In the genomic region with DNA sequence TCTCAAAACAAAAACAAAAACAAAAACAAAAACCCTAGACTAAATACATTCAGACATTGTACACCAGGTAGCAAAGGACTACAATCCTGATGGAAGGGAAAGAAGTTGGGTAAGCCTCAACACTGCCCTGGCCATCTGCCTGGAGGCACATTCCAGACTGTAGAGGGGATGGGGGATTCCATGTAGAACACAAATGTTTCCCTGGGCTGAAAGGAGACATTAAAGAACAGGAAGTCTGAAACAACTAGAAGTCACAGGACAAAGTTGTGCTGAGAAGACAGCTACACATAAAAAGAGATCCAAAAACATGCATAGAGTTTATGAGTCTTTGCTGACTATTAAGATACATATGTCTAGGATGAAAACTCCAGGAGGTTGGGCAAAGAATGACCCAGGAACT, we compare ENCODE assay signal across 1 cellular context.
TF ChIP-seq lines count a peak whose summit lies in the region.

No MANE protein-coding gene starts in this region.

TF ChIP-seq in GM23338, 12 proteins besides CTCF, POLR2A, EP300 and RAD21:
- TF ChIP-seq ZNF462 (CRISPR knock-in tag; IDR thresholded peaks at IDR 0.05) = no peak
- no peak for TF ChIP-seq ZNF114 (CRISPR knock-in tag; IDR thresholded peaks at IDR 0.05)
- TF ChIP-seq EZH2 (IDR thresholded peaks at IDR 0.05; ENCODE audit: low read depth, unreplicated experiment) = no peak
- no peak for TF ChIP-seq ETS1 (IDR thresholded peaks at IDR 0.05)
- no peak for TF ChIP-seq ZNF331 (CRISPR knock-in tag; IDR thresholded peaks at IDR 0.05; ENCODE audit: low read depth)
- TF ChIP-seq JUNB (IDR thresholded peaks at IDR 0.05; ENCODE audit: unreplicated experiment) = no peak
- TF ChIP-seq NANOG (IDR thresholded peaks at IDR 0.05; ENCODE audit: borderline replicate concordance) = no peak
- TF ChIP-seq, protein P1, sequence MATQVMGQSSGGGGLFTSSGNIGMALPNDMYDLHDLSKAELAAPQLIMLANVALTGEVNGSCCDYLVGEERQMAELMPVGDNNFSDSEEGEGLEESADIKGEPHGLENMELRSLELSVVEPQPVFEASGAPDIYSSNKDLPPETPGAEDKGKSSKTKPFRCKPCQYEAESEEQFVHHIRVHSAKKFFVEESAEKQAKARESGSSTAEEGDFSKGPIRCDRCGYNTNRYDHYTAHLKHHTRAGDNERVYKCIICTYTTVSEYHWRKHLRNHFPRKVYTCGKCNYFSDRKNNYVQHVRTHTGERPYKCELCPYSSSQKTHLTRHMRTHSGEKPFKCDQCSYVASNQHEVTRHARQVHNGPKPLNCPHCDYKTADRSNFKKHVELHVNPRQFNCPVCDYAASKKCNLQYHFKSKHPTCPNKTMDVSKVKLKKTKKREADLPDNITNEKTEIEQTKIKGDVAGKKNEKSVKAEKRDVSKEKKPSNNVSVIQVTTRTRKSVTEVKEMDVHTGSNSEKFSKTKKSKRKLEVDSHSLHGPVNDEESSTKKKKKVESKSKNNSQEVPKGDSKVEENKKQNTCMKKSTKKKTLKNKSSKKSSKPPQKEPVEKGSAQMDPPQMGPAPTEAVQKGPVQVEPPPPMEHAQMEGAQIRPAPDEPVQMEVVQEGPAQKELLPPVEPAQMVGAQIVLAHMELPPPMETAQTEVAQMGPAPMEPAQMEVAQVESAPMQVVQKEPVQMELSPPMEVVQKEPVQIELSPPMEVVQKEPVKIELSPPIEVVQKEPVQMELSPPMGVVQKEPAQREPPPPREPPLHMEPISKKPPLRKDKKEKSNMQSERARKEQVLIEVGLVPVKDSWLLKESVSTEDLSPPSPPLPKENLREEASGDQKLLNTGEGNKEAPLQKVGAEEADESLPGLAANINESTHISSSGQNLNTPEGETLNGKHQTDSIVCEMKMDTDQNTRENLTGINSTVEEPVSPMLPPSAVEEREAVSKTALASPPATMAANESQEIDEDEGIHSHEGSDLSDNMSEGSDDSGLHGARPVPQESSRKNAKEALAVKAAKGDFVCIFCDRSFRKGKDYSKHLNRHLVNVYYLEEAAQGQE (IDR thresholded peaks at IDR 0.05; ENCODE audit: unreplicated experiment) = no peak
- TF ChIP-seq CREB1 (CRISPR knock-in tag; IDR thresholded peaks at IDR 0.05; ENCODE audit: low read depth) = no peak
- no peak for TF ChIP-seq EZH2phosphoT487 (IDR thresholded peaks at IDR 0.05; ENCODE audit: unreplicated experiment)
- TF ChIP-seq STAT1 (IDR thresholded peaks at IDR 0.05; ENCODE audit: unreplicated experiment) = no peak
- TF ChIP-seq POLR2AphosphoS5 (IDR thresholded peaks at IDR 0.05; ENCODE audit: low read depth) = no peak
